ENCODE assay signal across 27 cellular contexts in the genomic region with DNA sequence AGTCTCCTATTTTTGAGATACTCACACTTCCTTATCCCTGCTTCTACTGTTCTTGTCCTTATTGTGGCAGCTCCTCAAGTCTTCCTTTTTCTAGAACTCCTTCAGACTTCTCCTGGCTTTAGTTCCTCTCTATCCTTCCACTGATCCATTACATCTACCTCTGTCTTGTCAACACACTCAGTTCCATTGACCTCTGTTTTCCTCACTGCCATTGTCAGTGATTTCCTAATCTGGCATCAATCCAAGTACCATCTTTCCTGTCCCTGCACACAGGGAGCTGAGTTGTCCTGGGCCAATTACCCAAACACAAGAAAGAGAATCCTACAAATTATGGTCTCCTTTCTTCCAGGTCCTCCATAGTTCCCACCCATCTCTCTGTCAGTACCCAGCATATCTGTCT. TPM values are rescaled to one million over a fixed set of nuclear protein-coding genes. Genes with fewer than 3 reads are reported as not detected.
"Had no signal": no experiment of that assay in that cellular context is flagged by ENCODE, and none has a peak within 500 bp of the region (broad histone marks: within the 10 kb centered on the region; RNA-seq: fewer than 3 reads in every experiment).

No MANE protein-coding gene starts in this region.

- H3K27me3 ChIP-seq: Peyer's patch, SJCRH30 had no signal

- H3K27ac Mint-ChIP-seq: activated CD4-positive, alpha-beta memory T cell treated with anti-CD3 and anti-CD28 coated beads for 36 hours; activated CD4-positive, alpha-beta T cell treated with anti-CD3 and anti-CD28 coated beads, Interleukin-2, amount 10 ng/mL, durations not matched to agents 7 days and 5 days; activated naive CD4-positive, alpha-beta T cell treated with anti-CD3 and anti-CD28 coated beads, Interleukin-2, amount 10 ng/mL, durations not matched to agents 7 days and 5 days; activated naive CD8-positive, alpha-beta T cell treated with anti-CD3 and anti-CD28 coated beads for 36 hours; activated T-cell treated with anti-CD3 and anti-CD28 coated beads, Interleukin-2, amount 50 U/mL, for 72 hours; activated T-helper 2 cell treated with anti-CD3 and anti-CD28 coated beads, Interferon-gamma antibody, Interleukin-2, Interleukin-4, amounts not matched to agents 10 μg/mL and 5 μg/mL and 100 μg/mL, durations not matched to agents 14 hours and 24 hours and 36 hours had no signal

- DNase-seq: activated CD4-positive, alpha-beta memory T cell treated with anti-CD3 and anti-CD28 coated beads for 36 hours; activated CD4-positive, alpha-beta T cell treated with anti-CD3 and anti-CD28 coated beads, Interleukin-2, amount 10 ng/mL, durations not matched to agents 7 days and 5 days; activated CD4-positive, CD25-positive, alpha-beta regulatory T cell; activated CD8-positive, alpha-beta memory T cell treated with anti-CD3 and anti-CD28 coated beads for 24 hours; activated gamma-delta T cell treated with Interleukin-2 at 50 U/mL for 16 hours; activated naive CD4-positive, alpha-beta T cell treated with anti-CD3 and anti-CD28 coated beads, Interleukin-2, amount 10 ng/mL, durations not matched to agents 7 days and 5 days; activated naive CD8-positive, alpha-beta T cell treated with anti-CD3 and anti-CD28 coated beads for 36 hours; activated T-cell treated with anti-CD3 and anti-CD28 coated beads for 4 hours; activated T-cell treated with anti-CD3 and anti-CD28 coated beads, Interleukin-2, amount 50 U/mL, for 72 hours; Kasumi-1; KBM-7; NCI-H1048; NCI-H146; NCI-H187 treated with DMSO at 0.1 percent for 48 hours; NCI-H2081 treated with DMSO at 0.1 percent for 48 hours; NCI-H2171 treated with DMSO at 0.1 percent for 48 hours; NCI-H510A treated with DMSO at 0.1 percent for 48 hours; NCI-H774; NK-92 treated with Interleukin-12 subunit alpha and Interleukin-12 subunit beta, amount 100 ng/mL, for 24 hours; Peyer's patch; Right ventricle myocardium superior; SJCRH30; SK-N-SH; T-helper 1 cell had no signal

- H3K36me3 Mint-ChIP-seq: activated CD4-positive, alpha-beta memory T cell treated with anti-CD3 and anti-CD28 coated beads for 36 hours; activated naive CD4-positive, alpha-beta T cell treated with anti-CD3 and anti-CD28 coated beads, Interleukin-2, amount 10 ng/mL, durations not matched to agents 7 days and 5 days; activated naive CD8-positive, alpha-beta T cell treated with anti-CD3 and anti-CD28 coated beads for 36 hours had no signal

- ATAC-seq: activated T-cell treated with anti-CD3 and anti-CD28 coated beads, Interleukin-2, amount 50 U/mL, for 72 hours had no signal

- H3K4me3 ChIP-seq: Peyer's patch, SJCRH30 had no signal

- H3K4me3 Mint-ChIP-seq: activated CD4-positive, alpha-beta memory T cell treated with anti-CD3 and anti-CD28 coated beads for 36 hours; activated CD4-positive, alpha-beta T cell treated with anti-CD3 and anti-CD28 coated beads, Interleukin-2, amount 10 ng/mL, durations not matched to agents 7 days and 5 days; activated naive CD4-positive, alpha-beta T cell treated with anti-CD3 and anti-CD28 coated beads, Interleukin-2, amount 10 ng/mL, durations not matched to agents 7 days and 5 days; activated naive CD8-positive, alpha-beta T cell treated with anti-CD3 and anti-CD28 coated beads for 36 hours; activated T-cell treated with anti-CD3 and anti-CD28 coated beads, Interleukin-2, amount 50 U/mL, for 72 hours had no signal

- H3K36me3 ChIP-seq: Peyer's patch, SJCRH30 had no signal

- H3K9me3 Mint-ChIP-seq: activated CD4-positive, alpha-beta memory T cell treated with anti-CD3 and anti-CD28 coated beads for 36 hours; activated CD4-positive, alpha-beta T cell treated with anti-CD3 and anti-CD28 coated beads, Interleukin-2, amount 10 ng/mL, durations not matched to agents 7 days and 5 days; activated naive CD4-positive, alpha-beta T cell treated with anti-CD3 and anti-CD28 coated beads, Interleukin-2, amount 10 ng/mL, durations not matched to agents 7 days and 5 days; activated naive CD8-positive, alpha-beta T cell treated with anti-CD3 and anti-CD28 coated beads for 36 hours; activated T-cell treated with anti-CD3 and anti-CD28 coated beads, Interleukin-2, amount 50 U/mL, for 72 hours; activated T-helper 2 cell treated with anti-CD3 and anti-CD28 coated beads, Interferon-gamma antibody, Interleukin-2, Interleukin-4, amounts not matched to agents 10 μg/mL and 5 μg/mL and 100 μg/mL, durations not matched to agents 14 hours and 24 hours and 36 hours had no signal

- H3K4me1 Mint-ChIP-seq: activated CD4-positive, alpha-beta T cell treated with anti-CD3 and anti-CD28 coated beads, Interleukin-2, amount 10 ng/mL, durations not matched to agents 7 days and 5 days; activated naive CD4-positive, alpha-beta T cell treated with anti-CD3 and anti-CD28 coated beads, Interleukin-2, amount 10 ng/mL, durations not matched to agents 7 days and 5 days; activated naive CD8-positive, alpha-beta T cell treated with anti-CD3 and anti-CD28 coated beads for 36 hours had no signal

- H3K4me2 ChIP-seq: SK-N-SH had no signal

- H3K9ac ChIP-seq: SK-N-SH had no signal

- H3K27ac ChIP-seq: Peyer's patch, RWPE1, SJCRH30, VCaP had no signal

- H3K4me1 ChIP-seq: Peyer's patch, SJCRH30 had no signal

- H3K9me3 ChIP-seq: Peyer's patch, SJCRH30, SK-N-SH had no signal

RNA-seq across cellular contexts. Expression of gene RIC3, which starts 27.9 kb away (rescaled TPM):
- total RNA-seq: SJCRH30 had no signal
